Comparison of ENCODE assay signal across 21 cellular contexts in genomic region chr12:104307655-104308000, GRCh38. TPM values are rescaled to one million over a fixed set of nuclear protein-coding genes. Genes with fewer than 3 reads are reported as not detected.
DNase-seq lines count a peak whose midpoint lies in the region; FAIRE-seq and TF ChIP-seq lines count a peak whose summit lies in the region.
"Had no signal": no experiment of that assay in that cellular context is flagged by ENCODE, and none has a peak within 500 bp of the region (broad histone marks: within the 10 kb centered on the region; RNA-seq: fewer than 3 reads in every experiment).

No MANE protein-coding gene starts in this region.

- H3K27me3 ChIP-seq in Caco-2 (replicated peaks; ENCODE audit: control insufficient read depth, insufficient read depth, low read length) (no peaks in the 10 kb centered on the region), Karpas-422 (ENCODE audit: low read length) (no peaks in the 10 kb centered on the region), osteoblast (ENCODE audit: insufficient read depth, low read length) (no peaks in the 10 kb centered on the region)
- H3K27me3 ChIP-seq: BE2C, SJSA1 had no signal

- no peak overlapping the region for H3K4me3 ChIP-seq in Caco-2 (ENCODE audit: low read depth, low read length)
- H3K4me3 ChIP-seq in Karpas-422 (ENCODE audit: low read length) = no peak overlapping the region
- H3K4me3 ChIP-seq in osteoblast (ENCODE audit: insufficient read depth, low read length) = no peak overlapping the region
- H3K4me3 ChIP-seq: SJSA1 had no signal

- no peak overlapping the region for H2AFZ ChIP-seq in Karpas-422 (ENCODE audit: low read length)
- H2AFZ ChIP-seq in osteoblast (ENCODE audit: low read length) = no peak overlapping the region

- H3K9me3 Mint-ChIP-seq in Caco-2 (ENCODE audit: unreplicated experiment) (no peaks in the 10 kb centered on the region), chondrocyte (ENCODE audit: low read depth) (no peaks in the 10 kb centered on the region)
- H3K9me3 Mint-ChIP-seq: CD8-positive, alpha-beta memory T cell had no signal

- H3K36me3 ChIP-seq in Caco-2 (ENCODE audit: control insufficient read depth, insufficient read depth, low read length) (0 out of 2 replicates have a peak, but pooled peaks cover 1% of the 10 kb centered on the region), Karpas-422 (ENCODE audit: insufficient read depth, low read length) (peaks cover 34% of the 10 kb centered on the region), osteoblast (ENCODE audit: insufficient read depth, low read length) (peaks cover 71% of the 10 kb centered on the region)

- H3K4me1 Mint-ChIP-seq in Caco-2 (ENCODE audit: low read depth, unreplicated experiment) (peaks cover 23% of the 10 kb centered on the region), chondrocyte (ENCODE audit: low read depth) (peaks cover 49% of the 10 kb centered on the region)

- H4K20me1 ChIP-seq in Karpas-422 (ENCODE audit: insufficient read depth, low read depth, low read length) (peaks cover 37% of the 10 kb centered on the region), osteoblast (ENCODE audit: insufficient read depth, low read length) (peaks cover 77% of the 10 kb centered on the region)

- no peaks in the 10 kb centered on the region for H3K9me3 ChIP-seq in Caco-2
- no peaks in the 10 kb centered on the region for H3K9me3 ChIP-seq in Karpas-422 (ENCODE audit: low read length)
- no peaks in the 10 kb centered on the region for H3K9me3 ChIP-seq in osteoblast (ENCODE audit: low read depth, low read length)
- H3K9me3 ChIP-seq: BE2C, SJSA1 had no signal

- H3K9ac ChIP-seq in Karpas-422 (ENCODE audit: low read length) = no peak overlapping the region

- H3K36me3 Mint-ChIP-seq in Caco-2 (ENCODE audit: insufficient read depth, unreplicated experiment) (peaks cover 71% of the 10 kb centered on the region), chondrocyte (ENCODE audit: low read depth) (peaks cover 10% of the 10 kb centered on the region)

- H3K4me3 Mint-ChIP-seq in Caco-2 (ENCODE audit: unreplicated experiment) = no peak overlapping the region
- H3K4me3 Mint-ChIP-seq in chondrocyte (ENCODE audit: unreplicated experiment) = no peak overlapping the region
- H3K4me3 Mint-ChIP-seq: CD8-positive, alpha-beta memory T cell had no signal

- POLR2A ChIA-PET in Caco-2 (lab: Charles Lee) = interaction anchor here (1.2 kb wide), 1 partner anchor 20 kb away, joined by 5 read pairs; no protein-coding TSS in a partner anchor

- H3K4me2 ChIP-seq in Karpas-422 (ENCODE audit: low read depth, low read length, poor library complexity, severe bottlenecking) (no peak overlapping the region), osteoblast (ENCODE audit: insufficient read depth, low read length) (no peak overlapping the region)

- no TSS peak for BruUV-seq in Caco-2 (replicated peaks; lab: Mats Ljungman, UMichigan)

- H3K27me3 Mint-ChIP-seq in Caco-2 (ENCODE audit: insufficient read depth, unreplicated experiment) (no peaks in the 10 kb centered on the region), chondrocyte (ENCODE audit: low read depth) (no peaks in the 10 kb centered on the region)
- H3K27me3 Mint-ChIP-seq: CD8-positive, alpha-beta memory T cell had no signal

- no peak for TF ChIP-seq CTCF in Caco-2 (IDR thresholded peaks at IDR 0.05; ENCODE audit: insufficient read depth in 1 of 2, low read depth in 1 of 2, low read length in 1 of 2, severe bottlenecking in 1 of 2, unreplicated experiment in 1 of 2)
- TF ChIP-seq CTCF in chondrocyte (IDR thresholded peaks at IDR 0.05) = no peak
- no peak for TF ChIP-seq CTCF in osteoblast (IDR thresholded peaks at IDR 0.05; ENCODE audit: extremely low read depth, low read depth, low read length)

- FAIRE-seq in H54 (lab: Jason Lieb, UNC) = no peak
- FAIRE-seq: HepG2 had no signal

- H3K79me2 ChIP-seq in Karpas-422 (ENCODE audit: low read length) (peaks cover 91% of the 10 kb centered on the region), osteoblast (ENCODE audit: insufficient read depth, low read length) (peaks cover 95% of the 10 kb centered on the region)

- intact Hi-C loops in Caco-2 (cut with micrococcal nuclease; ENCODE audit: unreplicated experiment) = no loop called here

- DNase-seq in Caco-2 = no peak
- DNase-seq in Karpas-422 = peak; percentile 36
- no peak for DNase-seq in chondrocyte (ENCODE audit: low spot score)
- DNase-seq in osteoblast (ENCODE audit: insufficient read length, low spot score, missing footprints) = no peak
- DNase-seq in C1 segment of cervical spinal cord (lab: John Stamatoyannopoulos, UW) = no peak
- DNase-seq in kidney glomerular epithelial cell (lab: John Stamatoyannopoulos, UW) = no peak
- DNase-seq in H54 (ENCODE audit: insufficient read length, low spot score) = no peak
- DNase-seq: BE2C; CD8-positive, alpha-beta memory T cell; DMS153; EL; H7; Kasumi-1; NCI-H1105 treated with DMSO at 0.1 percent for 48 hours; NCI-H1930; NCI-H2171; NCI-H446 treated with DMSO at 0.1 percent for 48 hours; NCI-H774 had no signal

- H3K27ac Mint-ChIP-seq in Caco-2 (ENCODE audit: unreplicated experiment) (peak overlapping the region; percentile 52), chondrocyte (ENCODE audit: unreplicated experiment) (peak overlapping the region; percentile 50)

- H3K27ac ChIP-seq in Karpas-422 (ENCODE audit: low read length) (no peak overlapping the region), osteoblast (ENCODE audit: low read depth, low read length) (peak overlapping the region; percentile 24)
- H3K27ac ChIP-seq: RWPE1, SJSA1 had no signal

- H3K4me1 ChIP-seq in Caco-2 (peaks cover 20% of the 10 kb centered on the region), Karpas-422 (ENCODE audit: low read length) (peaks cover 19% of the 10 kb centered on the region), osteoblast (ENCODE audit: insufficient read depth, low read length) (peaks cover 42% of the 10 kb centered on the region)
- H3K4me1 ChIP-seq: SJSA1 had no signal

- CTCF ChIA-PET in Caco-2 (lab: Charles Lee) = no interaction called here

- no peaks in the 10 kb centered on the region for H3K9me2 ChIP-seq in Karpas-422 (replicated peaks; ENCODE audit: insufficient read depth, low read length)

- TF ChIP-seq POLR2A in H54 (IDR thresholded peaks at IDR 0.05; ENCODE audit: low read depth, low read length) = no peak

RNA-seq across cellular contexts. Expression of gene EID3, which starts 4.1 kb away (rescaled TPM):
- 2.0 and 3.2 TPM in 2 replicates for total RNA-seq in Caco-2 (2022)
- total RNA-seq in Karpas-422 (2014; rRNA removed; shearing (Covaris generic); ENCODE audit: low replicate concordance) = 1.5 and 2.7 TPM in 2 replicates
- 1.3 to 1.8 TPM (median 1.5 TPM) in 3 replicates for total RNA-seq in chondrocyte
- 14.4 and 19.2 TPM in 2 replicates for total RNA-seq in osteoblast
